1 cellular context compared by ENCODE assay signal in genomic region chr11:64449381-64450167, GRCh38.
TF ChIP-seq lines count a peak whose summit lies in the region.

No MANE protein-coding gene starts in this region.

TF ChIP-seq in HepG2, 621 proteins besides CTCF, POLR2A, EP300 and RAD21 (continued from another document and continues in another):
- TF ChIP-seq ETS1 (CRISPR knock-in tag; IDR thresholded peaks at IDR 0.05), result no peak
- TF ChIP-seq JUNB (CRISPR knock-in tag; IDR thresholded peaks at IDR 0.05; ENCODE audit: borderline replicate concordance), result no peak
- TF ChIP-seq RFX1 (IDR thresholded peaks at IDR 0.05), result no peak
- peak; percentile 71 for TF ChIP-seq ZNF574 (CRISPR knock-in tag; IDR thresholded peaks at IDR 0.05)
- TF ChIP-seq SETDB1 (CRISPR knock-in tag; IDR thresholded peaks at IDR 0.05; ENCODE audit: borderline replicate concordance), result no peak
- TF ChIP-seq ZNF614 (CRISPR knock-in tag; IDR thresholded peaks at IDR 0.05; ENCODE audit: borderline replicate concordance), result peak; percentile 20; the same call in 1 of the 2 replicates
- no peak for TF ChIP-seq DNMT1 (CRISPR knock-in tag; IDR thresholded peaks at IDR 0.05)
- no peak for TF ChIP-seq RBAK (CRISPR knock-in tag; IDR thresholded peaks at IDR 0.05)
- peak; percentile 24; the same call in 1 of the 2 replicates for TF ChIP-seq FOXA3 (CRISPR knock-in tag; IDR thresholded peaks at IDR 0.05)
- no peak for TF ChIP-seq SRY (CRISPR knock-in tag; IDR thresholded peaks at IDR 0.05)
- TF ChIP-seq RARG (CRISPR knock-in tag; IDR thresholded peaks at IDR 0.05; ENCODE audit: low read depth), result no peak
- TF ChIP-seq KAT2B (IDR thresholded peaks at IDR 0.05; ENCODE audit: borderline replicate concordance, low read depth, low read length), result no peak
- TF ChIP-seq KMT2B (CRISPR knock-in tag; IDR thresholded peaks at IDR 0.05), result no peak
- TF ChIP-seq ZFP1 (CRISPR knock-in tag; IDR thresholded peaks at IDR 0.05), result no peak
- no peak for TF ChIP-seq ZC3H4 (CRISPR knock-in tag; IDR thresholded peaks at IDR 0.05; ENCODE audit: borderline replicate concordance)
- TF ChIP-seq ZNF543 (CRISPR knock-in tag; IDR thresholded peaks at IDR 0.05), result no peak
- TF ChIP-seq NFE2 (CRISPR knock-in tag; IDR thresholded peaks at IDR 0.05), result no peak
- no peak for TF ChIP-seq HMG20A (CRISPR knock-in tag; IDR thresholded peaks at IDR 0.05; ENCODE audit: borderline replicate concordance)
- TF ChIP-seq PPARG (CRISPR knock-in tag; conservative IDR thresholded peaks at IDR 0.05), result no peak
- TF ChIP-seq FLYWCH1 (CRISPR knock-in tag; IDR thresholded peaks at IDR 0.05), result no peak
- TF ChIP-seq ZNF687 (CRISPR knock-in tag; IDR thresholded peaks at IDR 0.05), result 0 out of 2 replicates have a peak, but pooled peaks have one; percentile 18
- TF ChIP-seq BCL3 (CRISPR knock-in tag; IDR thresholded peaks at IDR 0.05), result 0 out of 2 replicates have a peak, but pooled peaks have one; percentile 12
- TF ChIP-seq ARNTL (CRISPR knock-in tag; IDR thresholded peaks at IDR 0.05), result no peak
- no peak for TF ChIP-seq UBTF (CRISPR knock-in tag; IDR thresholded peaks at IDR 0.05)
- TF ChIP-seq ZNF546 (CRISPR knock-in tag; conservative IDR thresholded peaks at IDR 0.05), result no peak
- no peak for TF ChIP-seq ZNF34 (CRISPR knock-in tag; IDR thresholded peaks at IDR 0.05; ENCODE audit: borderline replicate concordance)
- TF ChIP-seq HMGXB4 (CRISPR knock-in tag; IDR thresholded peaks at IDR 0.05; ENCODE audit: borderline replicate concordance in 1 of 2, low read depth in 1 of 2), result 0 out of 4 replicates have a peak, but pooled peaks of 1 of the 2 experiments have one; percentile 4
- no peak for TF ChIP-seq NPAS2 (CRISPR knock-in tag; IDR thresholded peaks at IDR 0.05; ENCODE audit: borderline replicate concordance)
- TF ChIP-seq STAG1 (CRISPR knock-in tag; IDR thresholded peaks at IDR 0.05), result peak; percentile 49
- TF ChIP-seq HOXA3 (CRISPR knock-in tag; IDR thresholded peaks at IDR 0.05), result no peak
- no peak for TF ChIP-seq MAFG (CRISPR knock-in tag; IDR thresholded peaks at IDR 0.05)
- no peak for TF ChIP-seq MYNN (CRISPR knock-in tag; IDR thresholded peaks at IDR 0.05; ENCODE audit: low read depth)
- TF ChIP-seq MAZ (IDR thresholded peaks at IDR 0.05; ENCODE audit: borderline replicate concordance, low read depth, low read length), result 0 out of 2 replicates have a peak, but pooled peaks have one; percentile 35
- TF ChIP-seq MAZ (CRISPR knock-in tag; IDR thresholded peaks at IDR 0.05; ENCODE audit: low read depth), result no peak
- TF ChIP-seq ZNF33B (CRISPR knock-in tag; IDR thresholded peaks at IDR 0.05), result no peak
- TF ChIP-seq ZNF451 (CRISPR knock-in tag; IDR thresholded peaks at IDR 0.05), result no peak
- TF ChIP-seq LBX2 (CRISPR knock-in tag; IDR thresholded peaks at IDR 0.05; ENCODE audit: borderline replicate concordance), result no peak
- TF ChIP-seq REST (IDR thresholded peaks at IDR 0.05; ENCODE audit: borderline replicate concordance in 1 of 2, low read depth in 1 of 2, low read length in 2 of 2), result no peak
- peak; percentile 75 for TF ChIP-seq PATZ1 (CRISPR knock-in tag; IDR thresholded peaks at IDR 0.05)
- TF ChIP-seq ZNF280B (CRISPR knock-in tag; IDR thresholded peaks at IDR 0.05; ENCODE audit: borderline replicate concordance), result 0 out of 2 replicates have a peak, but pooled peaks have one; percentile 38
